In the genomic region with DNA sequence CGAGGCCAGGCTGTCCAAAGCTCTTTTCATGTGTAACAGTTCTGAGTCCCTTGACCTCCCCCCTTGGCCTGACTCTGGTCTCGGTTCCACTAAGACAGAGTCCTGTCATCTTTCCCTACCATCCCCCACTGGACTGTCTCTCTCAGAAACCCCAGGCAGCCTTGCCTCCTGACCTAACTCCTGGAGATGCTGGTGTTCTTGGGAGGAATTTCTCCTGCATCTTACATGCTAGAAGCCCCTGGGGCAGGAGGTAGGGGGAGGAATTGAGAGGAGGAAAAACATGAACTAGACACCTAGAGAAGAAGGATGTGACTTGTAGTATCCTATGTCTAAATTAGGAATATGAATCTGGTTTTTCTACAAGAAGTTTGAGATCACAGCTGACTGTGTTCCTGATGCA, we compare ENCODE assay signal across 13 cellular contexts. TPM values are rescaled to one million over a fixed set of nuclear protein-coding genes. Genes with fewer than 3 reads are reported as not detected.
DNase-seq lines count a peak whose midpoint lies in the region; ATAC-seq and TF ChIP-seq lines count a peak whose summit lies in the region.
"Had no signal": no experiment of that assay in that cellular context is flagged by ENCODE, and none has a peak within 500 bp of the region (broad histone marks: within the 10 kb centered on the region; RNA-seq: fewer than 3 reads in every experiment).

No MANE protein-coding gene starts in this region.

- H3K27me3 ChIP-seq in naive thymus-derived CD4-positive, alpha-beta T cell (ENCODE audit: control insufficient read depth in 2 of 2, insufficient read depth in 2 of 2, low read length in 2 of 2), result no peaks in the 10 kb centered on the region
- H3K27me3 ChIP-seq: dorsolateral prefrontal cortex, heart left ventricle had no signal

- no peak overlapping the region for H3K4me3 ChIP-seq in naive thymus-derived CD4-positive, alpha-beta T cell (ENCODE audit: low read length)

- DNase-seq in stimulated activated naive CD8-positive, alpha-beta T cell treated with anti-CD3 and anti-CD28 coated beads, Interleukin-15, Interleukin-2, amounts not matched to agents 100 U/mL and 50 U/mL, for 24 hours, result no peak
- no peak for DNase-seq in naive thymus-derived CD4-positive, alpha-beta T cell
- DNase-seq in globus pallidus (ENCODE audit: low spot score) (no peak), WTC11 (ENCODE audit: low spot score) (no peak), type B pancreatic cell (ENCODE audit: extremely low spot score, unreplicated experiment) (no peak)
- DNase-seq: activated CD4-positive, CD25-positive, alpha-beta regulatory T cell treated with anti-CD3 and anti-CD28 coated beads, Interleukin-2, amount 50 U/mL, for 72 hours; DMS153; dorsolateral prefrontal cortex; NCI-H1092 treated with DMSO at 0.1 percent for 48 hours had no signal

- H3K36me3 ChIP-seq in naive thymus-derived CD4-positive, alpha-beta T cell (ENCODE audit: control insufficient read depth in 2 of 3, insufficient read depth in 3 of 3, low read length in 3 of 3), result peaks cover 0 to 29% (median 0%) of the 10 kb centered on the region in 3 experiments

- H3K9me3 Mint-ChIP-seq in stimulated activated naive CD8-positive, alpha-beta T cell treated with anti-CD3 and anti-CD28 coated beads, Interleukin-15, Interleukin-2, amounts not matched to agents 100 ng/mL and 50 ng/mL, for 24 hours, result no peaks in the 10 kb centered on the region
- H3K9me3 Mint-ChIP-seq in activated naive CD8-positive, alpha-beta T cell (ENCODE audit: low read depth), result no peaks in the 10 kb centered on the region
- H3K9me3 Mint-ChIP-seq in naive thymus-derived CD4-positive, alpha-beta T cell, result no peaks in the 10 kb centered on the region
- no peaks in the 10 kb centered on the region for H3K9me3 Mint-ChIP-seq in WTC11
- no peaks in the 10 kb centered on the region for H3K9me3 Mint-ChIP-seq in type B pancreatic cell

- no peak for TF ChIP-seq CTCF in WTC11 (IDR thresholded peaks at IDR 0.05)
- no peak for TF ChIP-seq CTCF in type B pancreatic cell (conservative IDR thresholded peaks at IDR 0.05)

- no peak for ATAC-seq in stimulated activated naive CD8-positive, alpha-beta T cell treated with anti-CD3 and anti-CD28 coated beads, Interleukin-15, Interleukin-2, amounts not matched to agents 100 U/mL and 50 U/mL, for 24 hours
- no peak for ATAC-seq in naive thymus-derived CD4-positive, alpha-beta T cell
- ATAC-seq in WTC11 (no peak), GM18909 (IDR thresholded peaks at IDR 0.05; ENCODE audit: poor library complexity, unreplicated experiment) (no peak)

- peaks cover 14 to 19% of the 10 kb centered on the region in 2 donors for H3K4me1 ChIP-seq in naive thymus-derived CD4-positive, alpha-beta T cell (ENCODE audit: control insufficient read depth in 2 of 2, insufficient read depth in 2 of 2, low read length in 2 of 2)

- H3K4me3 Mint-ChIP-seq in stimulated activated naive CD8-positive, alpha-beta T cell treated with anti-CD3 and anti-CD28 coated beads, Interleukin-15, Interleukin-2, amounts not matched to agents 100 ng/mL and 50 ng/mL, for 24 hours, result no peak overlapping the region
- H3K4me3 Mint-ChIP-seq in activated naive CD8-positive, alpha-beta T cell, result peak overlapping the region; percentile 89
- peak overlapping the region; percentile 88 to 99 (median 91) for H3K4me3 Mint-ChIP-seq in naive thymus-derived CD4-positive, alpha-beta T cell
- H3K4me3 Mint-ChIP-seq in WTC11 (no peak overlapping the region), type B pancreatic cell (no peak overlapping the region)

- CTCF ChIA-PET in naive thymus-derived CD4-positive, alpha-beta T cell (lab: Charles Lee), result interaction anchor here (0.6 to 1.5 kb wide), 5 partner anchors 17 to 278 kb away, joined by 3 to 7 read pairs (median 3); no protein-coding TSS in a partner anchor
- CTCF ChIA-PET in WTC11 (lab: Charles Lee), result interaction anchor here (1.5 to 3.2 kb wide), 2 partner anchors 20 to 27 kb away, joined by 4 to 13 read pairs; no protein-coding TSS in a partner anchor

- peak overlapping the region; percentile 83 for H3K27ac Mint-ChIP-seq in stimulated activated naive CD8-positive, alpha-beta T cell treated with anti-CD3 and anti-CD28 coated beads, Interleukin-15, Interleukin-2, amounts not matched to agents 100 ng/mL and 50 ng/mL, for 24 hours
- peak overlapping the region; percentile 97 for H3K27ac Mint-ChIP-seq in activated naive CD8-positive, alpha-beta T cell
- H3K27ac Mint-ChIP-seq in naive thymus-derived CD4-positive, alpha-beta T cell, result peak overlapping the region; percentile 93 to 99 (median 97)
- H3K27ac Mint-ChIP-seq in WTC11, result no peak overlapping the region
- no peak overlapping the region for H3K27ac Mint-ChIP-seq in type B pancreatic cell

- no peaks in the 10 kb centered on the region for H3K27me3 Mint-ChIP-seq in stimulated activated naive CD8-positive, alpha-beta T cell treated with anti-CD3 and anti-CD28 coated beads, Interleukin-15, Interleukin-2, amounts not matched to agents 100 ng/mL and 50 ng/mL, for 24 hours
- H3K27me3 Mint-ChIP-seq in activated naive CD8-positive, alpha-beta T cell, result no peaks in the 10 kb centered on the region
- H3K27me3 Mint-ChIP-seq in naive thymus-derived CD4-positive, alpha-beta T cell, result no peaks in the 10 kb centered on the region
- H3K27me3 Mint-ChIP-seq in WTC11 (ENCODE audit: low read depth) (no peaks in the 10 kb centered on the region), type B pancreatic cell (no peaks in the 10 kb centered on the region)

- peaks cover 25% of the 10 kb centered on the region for H3K36me3 Mint-ChIP-seq in stimulated activated naive CD8-positive, alpha-beta T cell treated with anti-CD3 and anti-CD28 coated beads, Interleukin-15, Interleukin-2, amounts not matched to agents 100 ng/mL and 50 ng/mL, for 24 hours (ENCODE audit: low read depth)
- H3K36me3 Mint-ChIP-seq in activated naive CD8-positive, alpha-beta T cell, result peaks cover 7% of the 10 kb centered on the region
- peaks cover 3 to 19% (median 13%) of the 10 kb centered on the region in 5 donors for H3K36me3 Mint-ChIP-seq in naive thymus-derived CD4-positive, alpha-beta T cell
- H3K36me3 Mint-ChIP-seq in WTC11 (peaks cover 23% of the 10 kb centered on the region), type B pancreatic cell (peaks cover 9% of the 10 kb centered on the region)

- POLR2A ChIA-PET in naive thymus-derived CD4-positive, alpha-beta T cell (lab: Charles Lee), result interaction anchor here (0.7 to 2.0 kb wide), 4 partner anchors 9 to 42 kb away, joined by 3 to 11 read pairs (median 6); no protein-coding TSS in a partner anchor
- POLR2A ChIA-PET in WTC11 (lab: Charles Lee), result no interaction called here

- H3K4me1 Mint-ChIP-seq in stimulated activated naive CD8-positive, alpha-beta T cell treated with anti-CD3 and anti-CD28 coated beads, Interleukin-15, Interleukin-2, amounts not matched to agents 100 ng/mL and 50 ng/mL, for 24 hours (ENCODE audit: low read depth), result peaks cover 36% of the 10 kb centered on the region
- H3K4me1 Mint-ChIP-seq in activated naive CD8-positive, alpha-beta T cell (ENCODE audit: low read depth), result peaks cover 33% of the 10 kb centered on the region
- H3K4me1 Mint-ChIP-seq in naive thymus-derived CD4-positive, alpha-beta T cell, result peaks cover 25 to 40% (median 36%) of the 10 kb centered on the region in 7 donors
- H3K4me1 Mint-ChIP-seq in WTC11 (no peaks in the 10 kb centered on the region), type B pancreatic cell (ENCODE audit: unreplicated experiment) (peaks cover 15% of the 10 kb centered on the region)

- intact Hi-C loops in naive thymus-derived CD4-positive, alpha-beta T cell (cut with micrococcal nuclease), result no loop called here

- peak overlapping the region; percentile 64 for H3K27ac ChIP-seq in naive thymus-derived CD4-positive, alpha-beta T cell (ENCODE audit: low read depth, low read length)

- no peaks in the 10 kb centered on the region for H3K9me3 ChIP-seq in naive thymus-derived CD4-positive, alpha-beta T cell (ENCODE audit: control insufficient read depth in 2 of 3, low read length in 3 of 3)
- H3K9me3 ChIP-seq: heart left ventricle had no signal

TF ChIP-seq in WTC11, 78 proteins besides CTCF, POLR2A, EP300 and RAD21 (continues in another document):
- no peak for TF ChIP-seq NFYB (CRISPR knock-in tag; conservative IDR thresholded peaks at IDR 0.05; ENCODE audit: low read depth)
- no peak for TF ChIP-seq FOXP1 (CRISPR knock-in tag; IDR thresholded peaks at IDR 0.05; ENCODE audit: borderline replicate concordance)
- no peak for TF ChIP-seq CREM (CRISPR knock-in tag; IDR thresholded peaks at IDR 0.05)
- no peak for TF ChIP-seq JAZF1 (CRISPR knock-in tag; IDR thresholded peaks at IDR 0.05)
- TF ChIP-seq, protein P1, sequence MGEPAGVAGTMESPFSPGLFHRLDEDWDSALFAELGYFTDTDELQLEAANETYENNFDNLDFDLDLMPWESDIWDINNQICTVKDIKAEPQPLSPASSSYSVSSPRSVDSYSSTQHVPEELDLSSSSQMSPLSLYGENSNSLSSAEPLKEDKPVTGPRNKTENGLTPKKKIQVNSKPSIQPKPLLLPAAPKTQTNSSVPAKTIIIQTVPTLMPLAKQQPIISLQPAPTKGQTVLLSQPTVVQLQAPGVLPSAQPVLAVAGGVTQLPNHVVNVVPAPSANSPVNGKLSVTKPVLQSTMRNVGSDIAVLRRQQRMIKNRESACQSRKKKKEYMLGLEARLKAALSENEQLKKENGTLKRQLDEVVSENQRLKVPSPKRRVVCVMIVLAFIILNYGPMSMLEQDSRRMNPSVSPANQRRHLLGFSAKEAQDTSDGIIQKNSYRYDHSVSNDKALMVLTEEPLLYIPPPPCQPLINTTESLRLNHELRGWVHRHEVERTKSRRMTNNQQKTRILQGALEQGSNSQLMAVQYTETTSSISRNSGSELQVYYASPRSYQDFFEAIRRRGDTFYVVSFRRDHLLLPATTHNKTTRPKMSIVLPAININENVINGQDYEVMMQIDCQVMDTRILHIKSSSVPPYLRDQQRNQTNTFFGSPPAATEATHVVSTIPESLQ (CRISPR knock-in tag; IDR thresholded peaks at IDR 0.05), result no peak
- TF ChIP-seq, protein P2, sequence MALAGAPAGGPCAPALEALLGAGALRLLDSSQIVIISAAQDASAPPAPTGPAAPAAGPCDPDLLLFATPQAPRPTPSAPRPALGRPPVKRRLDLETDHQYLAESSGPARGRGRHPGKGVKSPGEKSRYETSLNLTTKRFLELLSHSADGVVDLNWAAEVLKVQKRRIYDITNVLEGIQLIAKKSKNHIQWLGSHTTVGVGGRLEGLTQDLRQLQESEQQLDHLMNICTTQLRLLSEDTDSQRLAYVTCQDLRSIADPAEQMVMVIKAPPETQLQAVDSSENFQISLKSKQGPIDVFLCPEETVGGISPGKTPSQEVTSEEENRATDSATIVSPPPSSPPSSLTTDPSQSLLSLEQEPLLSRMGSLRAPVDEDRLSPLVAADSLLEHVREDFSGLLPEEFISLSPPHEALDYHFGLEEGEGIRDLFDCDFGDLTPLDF (CRISPR knock-in tag; IDR thresholded peaks at IDR 0.05), result no peak
- no peak for TF ChIP-seq JUN (CRISPR knock-in tag; IDR thresholded peaks at IDR 0.05)
- TF ChIP-seq ZNF232 (CRISPR knock-in tag; IDR thresholded peaks at IDR 0.05), result no peak
- no peak for TF ChIP-seq SMAD3 (CRISPR knock-in tag; IDR thresholded peaks at IDR 0.05; ENCODE audit: borderline replicate concordance)

RNA-seq across cellular contexts. Expression of a gene that starts 0.6 kb away (rescaled TPM):
- total RNA-seq in naive thymus-derived CD4-positive, alpha-beta T cell, result 10 to 100 TPM; 17.6 to 30.2 (median 23.1) TPM
- polyA plus RNA-seq in naive thymus-derived CD4-positive, alpha-beta T cell, result 10 to 100 TPM; 14.4 to 15.1 TPM
- total RNA-seq in WTC11 (2021) (14.1 to 17.3 TPM (median 15.0 TPM) in 3 replicates), type B pancreatic cell (ENCODE audit: low replicate concordance) (10.6 and 15.7 TPM in 2 replicates)

Comparison
In these comparisons a context has a peak if more than half of its experiments do, and no peak if none do; other contexts are left out.
1. H3K27ac Mint-ChIP-seq: peak in stimulated activated naive CD8-positive, alpha-beta T cell treated with anti-CD3 and anti-CD28 coated beads, Interleukin-15, Interleukin-2, amounts not matched to agents 100 ng/mL and 50 ng/mL, for 24 hours (single experiment), activated naive CD8-positive, alpha-beta T cell (single experiment) and naive thymus-derived CD4-positive, alpha-beta T cell (9 of 9); none in WTC11 (single experiment) and type B pancreatic cell (single experiment).
2. H3K4me3 Mint-ChIP-seq: peak in activated naive CD8-positive, alpha-beta T cell (single experiment) and naive thymus-derived CD4-positive, alpha-beta T cell (10 of 10); none in stimulated activated naive CD8-positive, alpha-beta T cell treated with anti-CD3 and anti-CD28 coated beads, Interleukin-15, Interleukin-2, amounts not matched to agents 100 ng/mL and 50 ng/mL, for 24 hours (single experiment), WTC11 (single experiment) and type B pancreatic cell (single experiment).